18 cellular contexts compared by ENCODE assay signal in genomic region chr4:173935622-173936405, GRCh38.
DNase-seq lines count a peak whose midpoint lies in the region; TF ChIP-seq lines count a peak whose summit lies in the region.
"Had no signal": no experiment of that assay in that cellular context is flagged by ENCODE, and none has a peak within 500 bp of the region (broad histone marks: within the 10 kb centered on the region; RNA-seq: fewer than 3 reads in every experiment).

No MANE protein-coding gene starts in this region.

- peaks cover 24% of the 10 kb centered on the region for H3K4me1 ChIP-seq in smooth muscle cell (ENCODE audit: low read depth)
- H3K4me1 ChIP-seq: BLaER1 had no signal

- H3K36me3 ChIP-seq in brain microvascular endothelial cell (replicated peaks): no peaks in the 10 kb centered on the region
- H3K36me3 ChIP-seq in smooth muscle cell (ENCODE audit: low read depth): no peaks in the 10 kb centered on the region
- H3K36me3 ChIP-seq: BLaER1 had no signal

- WGBS in smooth muscle cell (ENCODE audit: low lambda C conversion rate): 31% methylated on average over 5 of the region's 5 CpGs

- no peak for TF ChIP-seq CTCF in brain microvascular endothelial cell (IDR thresholded peaks at IDR 0.05; ENCODE audit: low read depth, low read length, missing control alignments)
- no peak for TF ChIP-seq CTCF in smooth muscle cell (IDR thresholded peaks at IDR 0.05; ENCODE audit: borderline replicate concordance, insufficient read depth, poor library complexity, severe bottlenecking)

- no peaks in the 10 kb centered on the region for H3K79me2 ChIP-seq in smooth muscle cell (ENCODE audit: low read depth)

- H3K4me3 Mint-ChIP-seq in activated T-helper 1 cell treated with anti-CD3 and anti-CD28 coated beads, Interleukin-12 subunit alpha, Interleukin-12 subunit beta, Interleukin-2, Interleukin-4 antibody, amounts not matched to agents 30 ng/mL and 10 ng/mL and 1 ng/mL, durations not matched to agents 14 hours and 24 hours and 36 hours: no peak overlapping the region
- H3K4me3 Mint-ChIP-seq: activated CD4-positive, alpha-beta T cell treated with anti-CD3 and anti-CD28 coated beads, Interleukin-2, amount 10 ng/mL, durations not matched to agents 7 days and 5 days; activated naive CD4-positive, alpha-beta T cell treated with anti-CD3 and anti-CD28 coated beads for 36 hours had no signal

- no peaks in the 10 kb centered on the region for H3K9me3 ChIP-seq in smooth muscle cell (replicated peaks; ENCODE audit: low read depth)
- H3K9me3 ChIP-seq: BLaER1 had no signal

- no peaks in the 10 kb centered on the region for H3K36me3 Mint-ChIP-seq in activated T-helper 1 cell treated with anti-CD3 and anti-CD28 coated beads, Interleukin-12 subunit alpha, Interleukin-12 subunit beta, Interleukin-2, Interleukin-4 antibody, amounts not matched to agents 30 ng/mL and 10 ng/mL and 1 ng/mL, durations not matched to agents 14 hours and 24 hours and 36 hours (ENCODE audit: low read depth)

- no peaks in the 10 kb centered on the region for H4K20me1 ChIP-seq in smooth muscle cell (ENCODE audit: low read depth)
- H4K20me1 ChIP-seq: BLaER1 had no signal

- peak overlapping the region; percentile 32 for H3K9ac ChIP-seq in smooth muscle cell (ENCODE audit: low read depth)
- H3K9ac ChIP-seq: BLaER1 had no signal

- intact Hi-C loops in activated T-helper 1 cell treated with anti-CD3 and anti-CD28 coated beads, Interleukin-12 subunit alpha, Interleukin-12 subunit beta, Interleukin-2, Interleukin-4 antibody, amounts not matched to agents 30 ng/mL and 10 ng/mL and 1 ng/mL, durations not matched to agents 14 hours and 24 hours and 36 hours (cut with micrococcal nuclease): no loop called here

- in situ Hi-C loops in brain microvascular endothelial cell (cut with HindIII; ENCODE audit: low pct_ligation_motif_present, low sequenced_read_pairs): no loop called here

- peak overlapping the region; percentile 83 for H2AFZ ChIP-seq in smooth muscle cell (ENCODE audit: low read depth)

- peak overlapping the region; percentile 72 for H3K4me2 ChIP-seq in smooth muscle cell
- H3K4me2 ChIP-seq: BLaER1 had no signal

- H3K27ac ChIP-seq in brain microvascular endothelial cell: peak overlapping the region; percentile 15
- H3K27ac ChIP-seq in smooth muscle cell (ENCODE audit: low read depth): peak overlapping the region; percentile 75
- H3K27ac ChIP-seq: BLaER1, skin epidermis had no signal

- H3K27me3 ChIP-seq in brain microvascular endothelial cell (replicated peaks) (no peaks in the 10 kb centered on the region), smooth muscle cell (ENCODE audit: low read depth) (no peaks in the 10 kb centered on the region)
- H3K27me3 ChIP-seq: BLaER1 had no signal

- H3K4me3 ChIP-seq in brain microvascular endothelial cell (ENCODE audit: low read depth, low read length) (no peak overlapping the region), smooth muscle cell (no peak overlapping the region)
- H3K4me3 ChIP-seq: BLaER1, skin epidermis had no signal

- DNase-seq in HT1080 (ENCODE audit: low read depth): peak; percentile 6
- no peak for DNase-seq in brain microvascular endothelial cell
- DNase-seq in iris pigment epithelial cell (ENCODE audit: low read depth): peak; percentile 91
- no peak for DNase-seq in smooth muscle cell (lab: John Stamatoyannopoulos, UW; ENCODE audit: unreplicated experiment)
- no peak for DNase-seq in DMS53 treated with DMSO at 0.1 percent for 48 hours (lab: John Stamatoyannopoulos, UW; ENCODE audit: unreplicated experiment)
- no peak for DNase-seq in activated T-helper 1 cell treated with anti-CD3 and anti-CD28 coated beads, Interleukin-12 subunit alpha, Interleukin-12 subunit beta, Interleukin-2, Interleukin-4 antibody, amounts not matched to agents 30 ng/mL and 10 ng/mL and 1 ng/mL, durations not matched to agents 14 hours and 24 hours and 36 hours (ENCODE audit: low spot score)
- no peak for DNase-seq in Ammon's horn (ENCODE audit: low spot score)
- DNase-seq: activated CD4-positive, alpha-beta T cell treated with anti-CD3 and anti-CD28 coated beads, Interleukin-2, amount 10 ng/mL, durations not matched to agents 7 days and 5 days; activated naive CD4-positive, alpha-beta T cell treated with anti-CD3 and anti-CD28 coated beads for 36 hours; DMS 273 treated with DMSO at 0.1 percent for 48 hours; KBM-7; left colon; NCI-H1092 treated with DMSO at 0.1 percent for 48 hours; NCI-H774; PC-3; stimulated activated CD4-positive, alpha-beta T cell treated with anti-CD3 and anti-CD28 coated beads, Interleukin-4, amount 100 ng/mL, for 24 hours had no signal

- H3K27ac Mint-ChIP-seq in activated T-helper 1 cell treated with anti-CD3 and anti-CD28 coated beads, Interleukin-12 subunit alpha, Interleukin-12 subunit beta, Interleukin-2, Interleukin-4 antibody, amounts not matched to agents 30 ng/mL and 10 ng/mL and 1 ng/mL, durations not matched to agents 14 hours and 24 hours and 36 hours: no peak overlapping the region
- H3K27ac Mint-ChIP-seq: activated CD4-positive, alpha-beta T cell treated with anti-CD3 and anti-CD28 coated beads, Interleukin-2, amount 10 ng/mL, durations not matched to agents 7 days and 5 days; activated naive CD4-positive, alpha-beta T cell treated with anti-CD3 and anti-CD28 coated beads for 36 hours had no signal

- H3K9me3 Mint-ChIP-seq in activated T-helper 1 cell treated with anti-CD3 and anti-CD28 coated beads, Interleukin-12 subunit alpha, Interleukin-12 subunit beta, Interleukin-2, Interleukin-4 antibody, amounts not matched to agents 30 ng/mL and 10 ng/mL and 1 ng/mL, durations not matched to agents 14 hours and 24 hours and 36 hours: no peaks in the 10 kb centered on the region
- H3K9me3 Mint-ChIP-seq: activated CD4-positive, alpha-beta T cell treated with anti-CD3 and anti-CD28 coated beads, Interleukin-2, amount 10 ng/mL, durations not matched to agents 7 days and 5 days; activated naive CD4-positive, alpha-beta T cell treated with anti-CD3 and anti-CD28 coated beads for 36 hours had no signal

- peaks cover 5% of the 10 kb centered on the region for H3F3A ChIP-seq in smooth muscle cell (ENCODE audit: low read depth)

- H3K4me1 Mint-ChIP-seq in activated T-helper 1 cell treated with anti-CD3 and anti-CD28 coated beads, Interleukin-12 subunit alpha, Interleukin-12 subunit beta, Interleukin-2, Interleukin-4 antibody, amounts not matched to agents 30 ng/mL and 10 ng/mL and 1 ng/mL, durations not matched to agents 14 hours and 24 hours and 36 hours (ENCODE audit: low read depth): no peaks in the 10 kb centered on the region
- H3K4me1 Mint-ChIP-seq: activated CD4-positive, alpha-beta T cell treated with anti-CD3 and anti-CD28 coated beads, Interleukin-2, amount 10 ng/mL, durations not matched to agents 7 days and 5 days had no signal

- peaks cover 3% of the 10 kb centered on the region for H3K27me3 Mint-ChIP-seq in activated T-helper 1 cell treated with anti-CD3 and anti-CD28 coated beads, Interleukin-12 subunit alpha, Interleukin-12 subunit beta, Interleukin-2, Interleukin-4 antibody, amounts not matched to agents 30 ng/mL and 10 ng/mL and 1 ng/mL, durations not matched to agents 14 hours and 24 hours and 36 hours (ENCODE audit: insufficient read depth)

Comparison
In these comparisons a context has a peak if more than half of its experiments do, and no peak if none do; other contexts are left out.
1. DNase-seq: peak in HT1080 (single experiment) and iris pigment epithelial cell (single experiment); none in brain microvascular endothelial cell (single experiment), smooth muscle cell (single experiment), DMS53 treated with DMSO at 0.1 percent for 48 hours (single experiment), activated T-helper 1 cell treated with anti-CD3 and anti-CD28 coated beads, Interleukin-12 subunit alpha, Interleukin-12 subunit beta, Interleukin-2, Interleukin-4 antibody, amounts not matched to agents 30 ng/mL and 10 ng/mL and 1 ng/mL, durations not matched to agents 14 hours and 24 hours and 36 hours (single experiment) and Ammon's horn (single experiment).